8 cellular contexts compared by ENCODE assay signal in the genomic region with DNA sequence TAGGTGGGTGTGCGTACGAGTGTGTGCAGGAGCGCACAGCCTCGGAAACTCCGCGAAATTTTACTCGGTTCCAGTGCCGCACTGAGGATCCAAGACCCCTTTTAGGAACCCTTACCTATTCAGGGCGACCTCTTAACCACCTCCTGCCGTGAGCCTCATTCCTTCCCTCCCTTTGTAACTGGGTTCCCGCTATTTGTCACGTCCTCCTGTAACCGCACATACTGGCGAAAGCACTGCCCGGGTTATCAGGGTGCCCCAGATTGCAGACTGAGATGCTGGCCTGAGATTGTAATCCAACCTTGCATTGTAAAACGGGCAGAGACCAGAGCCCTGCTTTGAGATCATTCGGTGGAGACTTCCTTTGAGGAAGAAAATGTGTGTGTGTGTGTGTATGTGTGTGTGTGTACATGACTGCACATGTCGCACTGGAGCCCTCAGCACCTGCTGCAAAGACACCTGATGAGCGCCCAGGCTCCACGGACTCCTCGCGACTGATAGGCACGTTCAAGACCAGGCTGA.
DNase-seq lines count a peak whose midpoint lies in the region; ATAC-seq and TF ChIP-seq lines count a peak whose summit lies in the region.

No MANE protein-coding gene starts in this region.

- 10% methylated on average over 20 of the region's 23 CpGs for WGBS in mammary epithelial cell (ENCODE audit: low coverage, missing lambda C conversion rate)

- in situ Hi-C loops in mammary epithelial cell (cut with MboI; ENCODE audit: low sequenced_read_pairs in 2 of 2), result loop anchor here in 1 of 2 donors (10.0 kb wide), 1 partner anchor 146 kb away; no protein-coding TSS in a partner anchor

- peaks cover 12 to 32% (median 28%) of the 10 kb centered on the region in 11 experiments; a peak in 19 of 22 replicates for H3K9me3 ChIP-seq in BLaER1 treated with 17β-estradiol and CSF1 and Interleukin-3, amounts not matched to agents 10 nM and 100 nM (replicated peaks in 1 of 11)
- H3K9me3 ChIP-seq in mammary epithelial cell (replicated peaks; ENCODE audit: insufficient read depth, low read length), result no peaks in the 10 kb centered on the region

- peaks cover 0 to 15% (median 0%) of the 10 kb centered on the region in 11 experiments; a peak in 7 of 22 replicates for H3K36me3 ChIP-seq in BLaER1 treated with 17β-estradiol and CSF1 and Interleukin-3, amounts not matched to agents 10 nM and 100 nM
- H3K36me3 ChIP-seq in mammary epithelial cell (ENCODE audit: insufficient read depth, low read length), result no peaks in the 10 kb centered on the region

- ATAC-seq in GM19023 (IDR thresholded peaks at IDR 0.05; ENCODE audit: unreplicated experiment) (peak; percentile 6), HG03378 (IDR thresholded peaks at IDR 0.05; ENCODE audit: unreplicated experiment) (peak; percentile 4)
- ATAC-seq in stimulated activated naive B cell treated with anti-CD40 and anti-IgM and Interleukin-4, amounts not matched to agents 10 μg/mL and 1 μg/mL and 100 μg/mL, for 72 hours (replicated peaks), result peak; percentile 4 to 8

- peak overlapping the region; percentile 74 to 94 (median 86) for H3K4me2 ChIP-seq in BLaER1 treated with 17β-estradiol and CSF1 and Interleukin-3, amounts not matched to agents 10 nM and 100 nM
- peak overlapping the region; percentile 80 for H3K4me2 ChIP-seq in mammary epithelial cell (ENCODE audit: insufficient read depth, low read depth, low read length)

- H3K4me1 ChIP-seq in BLaER1 treated with 17β-estradiol and CSF1 and Interleukin-3, amounts not matched to agents 10 nM and 100 nM, result peaks cover 50 to 64% (median 55%) of the 10 kb centered on the region in 10 experiments
- peaks cover 24% of the 10 kb centered on the region for H3K4me1 ChIP-seq in mammary epithelial cell (ENCODE audit: insufficient read depth, low read length)

- dilution Hi-C loops in mammary epithelial cell (cut with HindIII; ENCODE audit: low sequenced_read_pairs), result no loop called here

- intact Hi-C loops in mammary epithelial cell (cut with micrococcal nuclease), result loop anchor here (2.0 kb wide), 3 partner anchors 34 to 198 kb away; a partner anchor contains a TSS

- H3K27ac ChIP-seq in BLaER1 treated with 17β-estradiol and CSF1 and Interleukin-3, amounts not matched to agents 10 nM and 100 nM, result peak overlapping the region; percentile 47 to 95 (median 90)
- H3K27ac ChIP-seq in mammary epithelial cell (ENCODE audit: insufficient read depth, low read depth, low read length), result peak overlapping the region; percentile 72
- peak overlapping the region; percentile 63 for H3K27ac ChIP-seq in layer of hippocampus (ENCODE audit: low read depth, low read length)

- peak overlapping the region; percentile 82 to 96 (median 90) for H3K9ac ChIP-seq in BLaER1 treated with 17β-estradiol and CSF1 and Interleukin-3, amounts not matched to agents 10 nM and 100 nM
- peak overlapping the region; percentile 87 for H3K9ac ChIP-seq in mammary epithelial cell (ENCODE audit: insufficient read depth, low read length)

- H2AFZ ChIP-seq in mammary epithelial cell (ENCODE audit: low read depth, low read length), result peak overlapping the region; percentile 93

- no peaks in the 10 kb centered on the region for H3K27me3 ChIP-seq in BLaER1 treated with 17β-estradiol and CSF1 and Interleukin-3, amounts not matched to agents 10 nM and 100 nM
- H3K27me3 ChIP-seq in mammary epithelial cell (ENCODE audit: insufficient read depth, low read length), result no peaks in the 10 kb centered on the region
- H3K27me3 ChIP-seq in layer of hippocampus (ENCODE audit: control insufficient read depth, insufficient read depth, low read length), result no peaks in the 10 kb centered on the region

- no peak for TF ChIP-seq CTCF in mammary epithelial cell (conservative IDR thresholded peaks at IDR 0.05 in 1 of 2, IDR thresholded peaks at IDR 0.05 in 1 of 2; ENCODE audit: extremely low read depth in 1 of 2, insufficient read depth in 1 of 2, low read depth in 1 of 2, low read length in 2 of 2)

- peaks cover 4 to 5% of the 10 kb centered on the region in 2 donors for H3K36me3 Mint-ChIP-seq in stimulated activated naive B cell treated with anti-CD40 and anti-IgM and Interleukin-4, amounts not matched to agents 10 μg/mL and 1 μg/mL and 100 μg/mL, for 72 hours

- DNase-seq in SHP77 (lab: John Stamatoyannopoulos, UW), result peak; percentile 16 to 43
- peak; percentile 50 for DNase-seq in mammary epithelial cell
- no peak for DNase-seq in stimulated activated naive B cell treated with anti-CD40 and anti-IgM and Interleukin-4, amounts not matched to agents 10 μg/mL and 1 μg/mL and 100 μg/mL, for 72 hours
- DNase-seq in NCI-H1694 (lab: John Stamatoyannopoulos, UW), result no peak

- H3K4me3 ChIP-seq in BLaER1 treated with 17β-estradiol and CSF1 and Interleukin-3, amounts not matched to agents 10 nM and 100 nM, result peak overlapping the region; percentile 79 to 94 (median 90)
- peak overlapping the region; percentile 60 to 83 (median 73) for H3K4me3 ChIP-seq in mammary epithelial cell (replicated peaks in 1 of 3; ENCODE audit: insufficient read depth in 1 of 3, low read depth in 2 of 3, low read length in 3 of 3)

- BruUV-seq in mammary epithelial cell (replicated peaks; lab: Mats Ljungman, UMichigan), result TSS peak; percentile 51

- peak overlapping the region; percentile 96 for H3K27ac Mint-ChIP-seq in stimulated activated naive B cell treated with anti-CD40 and anti-IgM and Interleukin-4, amounts not matched to agents 10 μg/mL and 1 μg/mL and 100 μg/mL, for 72 hours

- H3K4me1 Mint-ChIP-seq in stimulated activated naive B cell treated with anti-CD40 and anti-IgM and Interleukin-4, amounts not matched to agents 10 μg/mL and 1 μg/mL and 100 μg/mL, for 72 hours, result peaks cover 51 to 68% of the 10 kb centered on the region in 2 donors

- CTCF ChIA-PET in mammary epithelial cell (lab: Charles Lee; ENCODE audit: low non-redundant PET), result no interaction called here

- peaks cover 46% of the 10 kb centered on the region for H3K79me2 ChIP-seq in mammary epithelial cell (ENCODE audit: insufficient read depth, low read length)

- H3K9me3 Mint-ChIP-seq in stimulated activated naive B cell treated with anti-CD40 and anti-IgM and Interleukin-4, amounts not matched to agents 10 μg/mL and 1 μg/mL and 100 μg/mL, for 72 hours, result no peaks in the 10 kb centered on the region

- H3K4me3 Mint-ChIP-seq in stimulated activated naive B cell treated with anti-CD40 and anti-IgM and Interleukin-4, amounts not matched to agents 10 μg/mL and 1 μg/mL and 100 μg/mL, for 72 hours, result peak overlapping the region; percentile 96 to 100

- H4K20me1 ChIP-seq in BLaER1 treated with 17β-estradiol and CSF1 and Interleukin-3, amounts not matched to agents 10 nM and 100 nM, result no peaks in the 10 kb centered on the region; a peak in 2 of 22 replicates
- no peaks in the 10 kb centered on the region for H4K20me1 ChIP-seq in mammary epithelial cell (ENCODE audit: insufficient read depth, low read length)

- no peaks in the 10 kb centered on the region for H3K27me3 Mint-ChIP-seq in stimulated activated naive B cell treated with anti-CD40 and anti-IgM and Interleukin-4, amounts not matched to agents 10 μg/mL and 1 μg/mL and 100 μg/mL, for 72 hours

Comparison
In these comparisons a context has a peak if more than half of its experiments do, and no peak if none do; other contexts are left out.
1. DNase-seq: peak in SHP77 (2 of 2) and mammary epithelial cell (single experiment); none in stimulated activated naive B cell treated with anti-CD40 and anti-IgM and Interleukin-4, amounts not matched to agents 10 μg/mL and 1 μg/mL and 100 μg/mL, for 72 hours (single experiment) and NCI-H1694 (single experiment).
2. Peak in every context shown above with its lines, with median percentiles within 50 percentile points of each other: H3K27ac ChIP-seq and ATAC-seq.